In genomic region chr5:5252106-5252505, GRCh38 we compare ENCODE assay signal across 21 cellular contexts.
A peak's percentile ranks its signal among the peaks of the same experiment; 100 is the strongest.
DNase-seq lines count a peak whose midpoint lies in the region; ATAC-seq and TF ChIP-seq lines count a peak whose summit lies in the region.
"Had no signal": no experiment of that assay in that cellular context is flagged by ENCODE, and none has a peak within 500 bp of the region (broad histone marks: within the 10 kb centered on the region; RNA-seq: fewer than 3 reads in every experiment).

No MANE protein-coding gene starts in this region.

- peaks cover 9% of the 10 kb centered on the region for H3K9me3 Mint-ChIP-seq in activated CD4-positive, alpha-beta T cell treated with anti-CD3 and anti-CD28 coated beads, Interleukin-2, amount 10 ng/mL, durations not matched to agents 24 days and 14 days
- peaks cover 9% of the 10 kb centered on the region for H3K9me3 Mint-ChIP-seq in activated CD8-positive, alpha-beta T cell treated with anti-CD3 and anti-CD28 coated beads for 36 hours

- H3K4me3 Mint-ChIP-seq in activated CD4-positive, alpha-beta T cell treated with anti-CD3 and anti-CD28 coated beads, Interleukin-2, amount 10 ng/mL, durations not matched to agents 24 days and 14 days = no peak overlapping the region
- no peak overlapping the region for H3K4me3 Mint-ChIP-seq in activated CD8-positive, alpha-beta T cell treated with anti-CD3 and anti-CD28 coated beads for 36 hours
- H3K4me3 Mint-ChIP-seq: B cell; CD4-positive, CD25-positive, alpha-beta regulatory T cell; CD8-positive, alpha-beta T cell; H9 had no signal

- no peak for TF ChIP-seq POLR2A in esophagus muscularis mucosa (IDR thresholded peaks at IDR 0.05; ENCODE audit: low read depth)

- no peak for TF ChIP-seq CTCF in esophagus muscularis mucosa (IDR thresholded peaks at IDR 0.05)
- no peak for TF ChIP-seq CTCF in activated CD8-positive, alpha-beta T cell treated with anti-CD3 and anti-CD28 coated beads for 36 hours (IDR thresholded peaks at IDR 0.05)

- no peak overlapping the region for H3K27ac Mint-ChIP-seq in activated CD4-positive, alpha-beta T cell treated with anti-CD3 and anti-CD28 coated beads, Interleukin-2, amount 10 ng/mL, durations not matched to agents 24 days and 14 days
- no peak overlapping the region for H3K27ac Mint-ChIP-seq in activated CD8-positive, alpha-beta T cell treated with anti-CD3 and anti-CD28 coated beads for 36 hours
- H3K27ac Mint-ChIP-seq: B cell; CD4-positive, CD25-positive, alpha-beta regulatory T cell; CD8-positive, alpha-beta T cell; H9 had no signal

- no peak for ATAC-seq in activated CD8-positive, alpha-beta T cell treated with anti-CD3 and anti-CD28 coated beads for 36 hours
- ATAC-seq in HG03457 (IDR thresholded peaks at IDR 0.05; ENCODE audit: unreplicated experiment) = no peak
- ATAC-seq: CD8-positive, alpha-beta T cell; GM12878; HCT116 had no signal

- WGBS in esophagus muscularis mucosa = 78% methylated on average over 8 of the region's 8 CpGs

- POLR2A ChIA-PET in activated CD8-positive, alpha-beta T cell treated with anti-CD3 and anti-CD28 coated beads for 36 hours (lab: Charles Lee) = no interaction called here

- H3K27me3 Mint-ChIP-seq in activated CD4-positive, alpha-beta T cell treated with anti-CD3 and anti-CD28 coated beads, Interleukin-2, amount 10 ng/mL, durations not matched to agents 24 days and 14 days = no peaks in the 10 kb centered on the region
- peaks cover 2% of the 10 kb centered on the region for H3K27me3 Mint-ChIP-seq in activated CD8-positive, alpha-beta T cell treated with anti-CD3 and anti-CD28 coated beads for 36 hours
- H3K27me3 Mint-ChIP-seq: B cell; CD4-positive, CD25-positive, alpha-beta regulatory T cell had no signal

- intact Hi-C loops in activated CD4-positive, alpha-beta T cell treated with anti-CD3 and anti-CD28 coated beads, Interleukin-2, amount 10 ng/mL, durations not matched to agents 24 days and 14 days (cut with micrococcal nuclease) = no loop called here
- intact Hi-C loops in esophagus muscularis mucosa (cut with DNase I) = no loop called here
- intact Hi-C loops in activated CD8-positive, alpha-beta T cell treated with anti-CD3 and anti-CD28 coated beads for 36 hours (cut with micrococcal nuclease) = no loop called here

- H3K27me3 ChIP-seq in esophagus muscularis mucosa = no peaks in the 10 kb centered on the region
- H3K27me3 ChIP-seq: BLaER1 had no signal

- H3K4me3 ChIP-seq in esophagus muscularis mucosa = no peak overlapping the region
- H3K4me3 ChIP-seq: BLaER1, GM12878, GM23248 had no signal

- peak; percentile 8 for DNase-seq in activated CD4-positive, alpha-beta T cell treated with anti-CD3 and anti-CD28 coated beads, Interleukin-2, amount 10 ng/mL, durations not matched to agents 24 days and 14 days
- no peak for DNase-seq in activated CD4-positive, alpha-beta T cell treated with anti-CD3 and anti-CD28 coated beads for 48 hours
- DNase-seq in M059J (ENCODE audit: low read depth) (peak; percentile 24), esophagus muscularis mucosa (ENCODE audit: extremely low spot score) (peak; percentile 29), T1000 (lab: John Stamatoyannopoulos, UW) (no peak), NCI-H774 (lab: John Stamatoyannopoulos, UW) (no peak)
- no peak for DNase-seq in activated CD8-positive, alpha-beta T cell treated with anti-CD3 and anti-CD28 coated beads for 36 hours
- DNase-seq: CD4-positive, CD25-positive, alpha-beta regulatory T cell; CD8-positive, alpha-beta T cell; DMS 273 treated with DMSO at 0.1 percent for 48 hours; DMS79; GDM1; GM23248; H9 had no signal

- CTCF ChIA-PET in activated CD8-positive, alpha-beta T cell treated with anti-CD3 and anti-CD28 coated beads for 36 hours (lab: Charles Lee) = no interaction called here

- H3K27ac ChIP-seq in esophagus muscularis mucosa (replicated peaks in 1 of 4) = no peak overlapping the region
- H3K27ac ChIP-seq: 22Rv1, BLaER1, C4-2B, GM23248 had no signal

- peaks cover 0 to 22% (median 4%) of the 10 kb centered on the region in 4 donors for H3K9me3 ChIP-seq in esophagus muscularis mucosa

- no peaks in the 10 kb centered on the region for H3K36me3 Mint-ChIP-seq in activated CD4-positive, alpha-beta T cell treated with anti-CD3 and anti-CD28 coated beads, Interleukin-2, amount 10 ng/mL, durations not matched to agents 24 days and 14 days (ENCODE audit: low read depth)
- H3K36me3 Mint-ChIP-seq in activated CD8-positive, alpha-beta T cell treated with anti-CD3 and anti-CD28 coated beads for 36 hours (ENCODE audit: low read depth) = no peaks in the 10 kb centered on the region
- H3K36me3 Mint-ChIP-seq: CD4-positive, CD25-positive, alpha-beta regulatory T cell; CD8-positive, alpha-beta T cell had no signal

- no peaks in the 10 kb centered on the region for H3K4me1 Mint-ChIP-seq in activated CD4-positive, alpha-beta T cell treated with anti-CD3 and anti-CD28 coated beads, Interleukin-2, amount 10 ng/mL, durations not matched to agents 24 days and 14 days
- H3K4me1 Mint-ChIP-seq in activated CD8-positive, alpha-beta T cell treated with anti-CD3 and anti-CD28 coated beads for 36 hours (ENCODE audit: low read depth) = no peaks in the 10 kb centered on the region
- H3K4me1 Mint-ChIP-seq: B cell; CD4-positive, CD25-positive, alpha-beta regulatory T cell had no signal

- TF ChIP-seq EP300 in esophagus muscularis mucosa (IDR thresholded peaks at IDR 0.05) = no peak

- H3K4me1 ChIP-seq in esophagus muscularis mucosa = no peaks in the 10 kb centered on the region
- H3K4me1 ChIP-seq: BLaER1 had no signal

- no peaks in the 10 kb centered on the region for H3K36me3 ChIP-seq in esophagus muscularis mucosa
- H3K36me3 ChIP-seq: BLaER1 had no signal

Comparison
In these comparisons a context has a peak if more than half of its experiments do, and no peak if none do; other contexts are left out.
1. DNase-seq: peak in activated CD4-positive, alpha-beta T cell treated with anti-CD3 and anti-CD28 coated beads, Interleukin-2, amount 10 ng/mL, durations not matched to agents 24 days and 14 days (single experiment), M059J (single experiment) and esophagus muscularis mucosa (single experiment); none in activated CD4-positive, alpha-beta T cell treated with anti-CD3 and anti-CD28 coated beads for 48 hours (single experiment), activated CD8-positive, alpha-beta T cell treated with anti-CD3 and anti-CD28 coated beads for 36 hours (single experiment), T1000 (single experiment) and NCI-H774 (single experiment).